8 cellular contexts compared by ENCODE assay signal in the genomic region with DNA sequence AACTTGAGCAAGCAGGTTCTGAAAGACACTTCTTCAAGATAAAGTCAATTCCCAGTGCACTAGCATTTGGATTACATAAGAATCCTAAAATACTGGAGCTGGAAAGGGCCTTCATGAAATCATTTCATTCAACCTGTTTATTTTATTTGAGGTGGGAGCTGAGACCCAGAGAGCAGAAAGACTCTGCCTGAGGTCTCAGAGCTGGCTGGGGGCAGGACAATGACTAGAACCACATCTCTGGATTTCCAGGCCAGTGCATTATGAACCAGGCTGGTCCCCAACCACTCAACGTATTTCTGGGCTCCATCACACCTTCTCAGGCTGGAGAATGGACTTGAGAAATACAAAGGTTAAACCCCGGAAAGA.
DNase-seq lines count a peak whose midpoint lies in the region; ATAC-seq lines count a peak whose summit lies in the region.

No MANE protein-coding gene starts in this region.

- peak overlapping the region; percentile 16 for H3K4me3 ChIP-seq in rectal smooth muscle tissue (ENCODE audit: low read length)

- no peaks in the 10 kb centered on the region for H3K9me3 Mint-ChIP-seq in central memory CD8-positive, alpha-beta T cell

- H3K36me3 ChIP-seq in rectal smooth muscle tissue (ENCODE audit: control insufficient read depth, insufficient read depth, low read length) = peaks cover 4% of the 10 kb centered on the region

- H3K4me3 Mint-ChIP-seq in central memory CD8-positive, alpha-beta T cell = peak overlapping the region; percentile 53

- in situ Hi-C loops in KBM-7 (cut with MboI; ENCODE audit: low pct_unique_long_range_greater_than_20kb, low sequenced_read_pairs) = no loop called here

- H3K27ac Mint-ChIP-seq in central memory CD8-positive, alpha-beta T cell (ENCODE audit: low read depth) = peak overlapping the region; percentile 97

- peaks cover 58% of the 10 kb centered on the region for H3K4me1 Mint-ChIP-seq in central memory CD8-positive, alpha-beta T cell

- H3K27ac ChIP-seq in rectal smooth muscle tissue (ENCODE audit: low read depth, low read length) = peak overlapping the region; percentile 49

- H3K9ac ChIP-seq in rectal smooth muscle tissue (ENCODE audit: low read length) = no peak overlapping the region

- no peaks in the 10 kb centered on the region for H3K27me3 Mint-ChIP-seq in central memory CD8-positive, alpha-beta T cell

- ATAC-seq in GM18519 (IDR thresholded peaks at IDR 0.05; ENCODE audit: low FRiP score, unreplicated experiment) = peak; percentile 5
- ATAC-seq in HG02938 (IDR thresholded peaks at IDR 0.05; ENCODE audit: unreplicated experiment) = peak; percentile 19
- ATAC-seq in central memory CD8-positive, alpha-beta T cell (replicated peaks; ENCODE audit: extremely low read depth, poor library complexity, severe bottlenecking) = no peak
- ATAC-seq in HG03097 (IDR thresholded peaks at IDR 0.05; ENCODE audit: low FRiP score, unreplicated experiment) = no peak

- H3K4me1 ChIP-seq in rectal smooth muscle tissue (ENCODE audit: control insufficient read depth, insufficient read depth, low read length) = peaks cover 13% of the 10 kb centered on the region

- peaks cover 16% of the 10 kb centered on the region for H3K36me3 Mint-ChIP-seq in central memory CD8-positive, alpha-beta T cell (ENCODE audit: insufficient read depth)

- DNase-seq in central memory CD8-positive, alpha-beta T cell (ENCODE audit: low spot score in 2 of 2) = no peak
- no peak for DNase-seq in DMS153 treated with DMSO at 0.1 percent for 48 hours (lab: John Stamatoyannopoulos, UW; ENCODE audit: unreplicated experiment)
- no peak for DNase-seq in KBM-7
- no peak for DNase-seq in NCI-H187 treated with DMSO at 0.1 percent for 48 hours (lab: John Stamatoyannopoulos, UW)

- no peaks in the 10 kb centered on the region for H3K27me3 ChIP-seq in rectal smooth muscle tissue (ENCODE audit: control insufficient read depth, insufficient read depth, low read length)

Comparison
In these comparisons a context has a peak if more than half of its experiments do, and no peak if none do; other contexts are left out.
1. ATAC-seq: peak in GM18519 (single experiment) and HG02938 (single experiment); none in central memory CD8-positive, alpha-beta T cell (single experiment) and HG03097 (single experiment).